ENCODE assay signal across 20 cellular contexts in genomic region chr3:13220991-13221390, GRCh38.
DNase-seq lines count a peak whose midpoint lies in the region; ATAC-seq, FAIRE-seq and TF ChIP-seq lines count a peak whose summit lies in the region.
"Had no signal": no experiment of that assay in that cellular context is flagged by ENCODE, and none has a peak within 500 bp of the region (broad histone marks: within the 10 kb centered on the region; RNA-seq: fewer than 3 reads in every experiment).

No MANE protein-coding gene starts in this region.

- intact Hi-C loops in HepG2 (cut with micrococcal nuclease; ENCODE audit: unreplicated experiment), result no loop called here
- intact Hi-C loops in MCF 10A (cut with micrococcal nuclease), result no loop called here

- H3K27ac Mint-ChIP-seq in MCF 10A (ENCODE audit: low read depth, unreplicated experiment), result no peak overlapping the region
- H3K27ac Mint-ChIP-seq: CD4-positive, alpha-beta memory T cell; GM23338; HFFc6 had no signal

- H3K9me3 ChIP-seq in BLaER1 (no peaks in the 10 kb centered on the region), NT2/D1 (ENCODE audit: insufficient read depth, low read length) (no peaks in the 10 kb centered on the region), HepG2 (ENCODE audit: low read length) (no peaks in the 10 kb centered on the region)

- in situ Hi-C loops in HepG2 (cut with HindIII; ENCODE audit: extremely low pct_ligation_motif_present, low pct_unique_long_range_greater_than_20kb), result no loop called here

- H3K4me2 ChIP-seq in BLaER1 (peak overlapping the region; percentile 80), HepG2 (ENCODE audit: low read depth, low read length) (no peak overlapping the region)
- H3K4me2 ChIP-seq: GM23338 had no signal

- peaks cover 12% of the 10 kb centered on the region for H3K4me1 Mint-ChIP-seq in MCF 10A (ENCODE audit: insufficient read depth, unreplicated experiment)

- H3K36me3 ChIP-seq in BLaER1 (no peaks in the 10 kb centered on the region), NT2/D1 (ENCODE audit: insufficient read depth, insufficient read length, low read length) (no peaks in the 10 kb centered on the region), HepG2 (replicated peaks in 1 of 2; ENCODE audit: control insufficient read depth in 1 of 2, insufficient read depth in 2 of 2, low read length in 2 of 2) (peaks cover 0 to 12% of the 10 kb centered on the region in 2 experiments; a peak in 1 of 5 replicates)

- H3K79me2 ChIP-seq in HepG2 (ENCODE audit: insufficient read depth, low read length), result peaks cover 2% of the 10 kb centered on the region

- no peaks in the 10 kb centered on the region for H4K20me1 ChIP-seq in BLaER1
- H4K20me1 ChIP-seq in HepG2 (ENCODE audit: insufficient read depth, low read length), result no peaks in the 10 kb centered on the region; the same call in 1 of the 2 replicates

- TF ChIP-seq CTCF in HepG2 (CRISPR knock-in tag; IDR thresholded peaks at IDR 0.05), result no peak
- TF ChIP-seq CTCF in MCF 10A (IDR thresholded peaks at IDR 0.05; ENCODE audit: unreplicated experiment), result no peak

- no peaks in the 10 kb centered on the region for H3K36me3 Mint-ChIP-seq in MCF 10A (ENCODE audit: insufficient read depth, unreplicated experiment)
- H3K36me3 Mint-ChIP-seq: CD4-positive, alpha-beta memory T cell had no signal

- no peaks in the 10 kb centered on the region for H3K27me3 Mint-ChIP-seq in MCF 10A (ENCODE audit: insufficient read depth, unreplicated experiment)

- TF ChIP-seq EP300 in HepG2 (IDR thresholded peaks at IDR 0.05; ENCODE audit: low read depth in 2 of 2, low read length in 2 of 2) (no peak), HepG2 (CRISPR knock-in tag; IDR thresholded peaks at IDR 0.05; ENCODE audit: borderline replicate concordance) (no peak)

- H3K4me3 ChIP-seq in BLaER1, result no peak overlapping the region
- no peak overlapping the region for H3K4me3 ChIP-seq in NT2/D1 (ENCODE audit: insufficient read length, low read depth)
- H3K4me3 ChIP-seq in HepG2 (replicated peaks in 1 of 3; ENCODE audit: insufficient read depth in 1 of 3, low read depth in 2 of 3, low read length in 3 of 3), result no peak overlapping the region
- H3K4me3 ChIP-seq: GM23338 had no signal

- peak; percentile 59 for DNase-seq in A172 (ENCODE audit: low spot score)
- DNase-seq in NT2/D1 (ENCODE audit: low read depth, low spot score), result no peak
- no peak for DNase-seq in HepG2 (ENCODE audit: low spot score)
- no peak for DNase-seq in MCF 10A (ENCODE audit: unreplicated experiment)
- DNase-seq in activated effector memory CD4-positive, alpha-beta T cell treated with Interleukin-2 at 50 U/mL for 16 hours, result no peak
- DNase-seq: C1 segment of cervical spinal cord; CD4-positive, alpha-beta memory T cell; DMS153; DMS79 treated with DMSO at 0.1 percent for 48 hours; EL; H9; HFFc6; KBM-7 had no signal

- no peak for TF ChIP-seq RAD21 in HepG2 (CRISPR knock-in tag; IDR thresholded peaks at IDR 0.05)

- H2AFZ ChIP-seq in HepG2 (ENCODE audit: low read length), result no peak overlapping the region
- H2AFZ ChIP-seq: GM23338 had no signal

- POLR2A ChIA-PET in HepG2 (lab: Yijun Ruan, JAX), result no interaction called here
- POLR2A ChIA-PET in MCF 10A (lab: Yijun Ruan, JAX), result interaction anchor here (0.6 kb wide), 1 partner anchor 286 kb away, joined by 4 read pairs; no protein-coding TSS in a partner anchor

- H3K9ac ChIP-seq in BLaER1 (no peak overlapping the region), NT2/D1 (ENCODE audit: insufficient read length, low read depth) (peak overlapping the region; percentile 56), HepG2 (ENCODE audit: insufficient read depth, low read depth, low read length) (no peak overlapping the region)

- 95% methylated on average over 3 of the region's 8 CpGs for WGBS in HepG2 (ENCODE audit: low lambda C conversion rate)

- BruUV-seq in HepG2 (replicated peaks; lab: Mats Ljungman, UMichigan) (no TSS peak), MCF 10A (replicated peaks; lab: Mats Ljungman, UMichigan) (no TSS peak)

- H3K27ac ChIP-seq in BLaER1, result no peak overlapping the region
- no peak overlapping the region for H3K27ac ChIP-seq in HepG2 (ENCODE audit: extremely low read length, insufficient read depth, low read length)
- H3K27ac ChIP-seq: HL-60 had no signal

- peaks cover 67% of the 10 kb centered on the region for H3K4me1 ChIP-seq in BLaER1
- peaks cover 35% of the 10 kb centered on the region for H3K4me1 ChIP-seq in NT2/D1 (ENCODE audit: insufficient read depth, insufficient read length)
- peaks cover 32% of the 10 kb centered on the region for H3K4me1 ChIP-seq in HepG2 (ENCODE audit: insufficient read depth, low read length)

- H3K27me3 ChIP-seq in BLaER1, result no peaks in the 10 kb centered on the region
- H3K27me3 ChIP-seq in NT2/D1 (ENCODE audit: insufficient read depth, insufficient read length), result no peaks in the 10 kb centered on the region
- H3K27me3 ChIP-seq in HepG2 (ENCODE audit: control insufficient read depth in 1 of 2, insufficient read depth in 2 of 2, low read length in 2 of 2), result no peaks in the 10 kb centered on the region

- H3K9me3 Mint-ChIP-seq in MCF 10A (ENCODE audit: unreplicated experiment), result no peaks in the 10 kb centered on the region
- H3K9me3 Mint-ChIP-seq: GM23338, H9, HFFc6 had no signal

- no peak for TF ChIP-seq POLR2A in HepG2 (IDR thresholded peaks at IDR 0.05; ENCODE audit: insufficient read depth in 1 of 2, low read depth in 2 of 2, low read length in 2 of 2)

- no peak for FAIRE-seq in HepG2 (lab: Jason Lieb, UNC)
- FAIRE-seq: D721Med, G401.6, GM12891 had no signal

- CTCF ChIA-PET in HepG2 (lab: Yijun Ruan, JAX; ENCODE audit: low intra/inter-chr PET ratio, low total read pairs) (no interaction called here), MCF 10A (lab: Yijun Ruan, JAX) (no interaction called here)

- no peak overlapping the region for H3K4me3 Mint-ChIP-seq in MCF 10A (ENCODE audit: unreplicated experiment)
- H3K4me3 Mint-ChIP-seq: CD4-positive, alpha-beta memory T cell; GM23338; H9; HFFc6 had no signal

- ATAC-seq in HepG2, result no peak
- no peak for ATAC-seq in HG03025 (IDR thresholded peaks at IDR 0.05; ENCODE audit: low FRiP score, unreplicated experiment)
- ATAC-seq: GM23338 had no signal

TF ChIP-seq in HepG2, 621 proteins besides CTCF, POLR2A, EP300 and RAD21:
- no peak for TF ChIP-seq TCF7 (IDR thresholded peaks at IDR 0.05; ENCODE audit: low read depth)
- TF ChIP-seq ZNF770 (CRISPR knock-in tag; IDR thresholded peaks at IDR 0.05), result peak; percentile 74; the same call in 1 of the 2 replicates
- TF ChIP-seq ZNF296 (CRISPR knock-in tag; conservative IDR thresholded peaks at IDR 0.05), result no peak
- TF ChIP-seq RXRB (CRISPR knock-in tag; IDR thresholded peaks at IDR 0.05; ENCODE audit: borderline replicate concordance), result no peak
- no peak for TF ChIP-seq HDAC6 (IDR thresholded peaks at IDR 0.05; ENCODE audit: low read depth, low read length)
- no peak for TF ChIP-seq ZFP90 (CRISPR knock-in tag; IDR thresholded peaks at IDR 0.05; ENCODE audit: borderline replicate concordance)
- TF ChIP-seq ZNF530 (CRISPR knock-in tag; IDR thresholded peaks at IDR 0.05; ENCODE audit: low read depth), result no peak
